ENCODE assay signal across 8 cellular contexts in genomic region chr17:30719131-30719973, GRCh38.
DNase-seq lines count a peak whose midpoint lies in the region; ATAC-seq, FAIRE-seq and TF ChIP-seq lines count a peak whose summit lies in the region.
"Not testable (repeated sequence)": the region's sequence is repeated elsewhere in the genome, so short reads cannot be mapped to it uniquely, and the experiment has no call there.

No MANE protein-coding gene starts in this region.

- POLR2A ChIA-PET in CD4-positive, alpha-beta memory T cell (lab: Charles Lee; ENCODE audit: partially characterized antibody): interaction anchor here (1.2 kb wide), 1 partner anchor 10 kb away, joined by 4 read pairs; no protein-coding TSS in a partner anchor
- POLR2A ChIA-PET in activated CD4-positive, alpha-beta T cell treated with anti-CD3 and anti-CD28 coated beads for 36 hours (lab: Charles Lee): interaction anchor here (0.6 kb wide), 1 partner anchor 241 kb away, joined by 5 read pairs; no protein-coding TSS in a partner anchor

- peak; percentile 66 to 73 (median 69) for DNase-seq in CD4-positive, alpha-beta memory T cell
- DNase-seq in HUDEP-2 (lab: John Stamatoyannopoulos, UW; ENCODE audit: unreplicated experiment in 76 of 76) (peak in 56 of 76 experiments; percentile 5 to 68 (median 43)), glutamatergic neuron (peak; percentile 84), nephron progenitor cell (peak; percentile 78)
- peak; percentile 91 for DNase-seq in activated CD4-positive, alpha-beta T cell treated with anti-CD3 and anti-CD28 coated beads for 36 hours
- not testable (repeated sequence) for DNase-seq in astrocyte (ENCODE audit: low read depth)
- peak; percentile 68 to 73 for DNase-seq in stimulated activated CD8-positive, alpha-beta memory T cell treated with anti-CD3 and anti-CD28 coated beads, Interleukin-2, amount 100 ng/mL, for 48 hours (ENCODE audit: low read depth in 2 of 2)

- H3K79me2 ChIP-seq in OCI-LY3 (ENCODE audit: low read length) (peaks cover 55% of the 10 kb centered on the region), astrocyte (ENCODE audit: insufficient read depth, low read length) (peaks cover 42% of the 10 kb centered on the region)

- ATAC-seq in activated CD4-positive, alpha-beta T cell treated with anti-CD3 and anti-CD28 coated beads for 36 hours: peak; percentile 87

- H3K9ac ChIP-seq in OCI-LY3 (ENCODE audit: low read length); astrocyte (ENCODE audit: low read length): not testable (repeated sequence)

- H3K4me1 ChIP-seq in CD4-positive, alpha-beta memory T cell (ENCODE audit: insufficient read depth, low read length); OCI-LY3 (ENCODE audit: low read length); astrocyte (ENCODE audit: insufficient read depth, low read length): not testable (repeated sequence)

- not testable (repeated sequence) for H3K9me3 Mint-ChIP-seq in CD4-positive, alpha-beta memory T cell; activated CD4-positive, alpha-beta T cell treated with anti-CD3 and anti-CD28 coated beads for 36 hours (ENCODE audit: low read depth); astrocyte (ENCODE audit: unreplicated experiment); nephron progenitor cell
- peaks cover 11% of the 10 kb centered on the region for H3K9me3 Mint-ChIP-seq in glutamatergic neuron (ENCODE audit: unreplicated experiment)

- peak overlapping the region in 2 of 7 donors; percentile 1 to 19 for H3K27ac Mint-ChIP-seq in CD4-positive, alpha-beta memory T cell
- not testable (repeated sequence) for H3K27ac Mint-ChIP-seq in activated CD4-positive, alpha-beta T cell treated with anti-CD3 and anti-CD28 coated beads for 36 hours; astrocyte (ENCODE audit: unreplicated experiment); glutamatergic neuron (ENCODE audit: unreplicated experiment); nephron progenitor cell

- H2AFZ ChIP-seq in OCI-LY3 (ENCODE audit: low read depth, low read length); astrocyte (ENCODE audit: low read depth, low read length): not testable (repeated sequence)

- not testable (repeated sequence) for FAIRE-seq in astrocyte (lab: Jason Lieb, UNC)

- H4K20me1 ChIP-seq in OCI-LY3 (ENCODE audit: insufficient read depth, low read length) (peaks cover 40% of the 10 kb centered on the region), astrocyte (ENCODE audit: insufficient read depth, low read length) (peaks cover 67% of the 10 kb centered on the region)

- H3K27me3 Mint-ChIP-seq in CD4-positive, alpha-beta memory T cell; activated CD4-positive, alpha-beta T cell treated with anti-CD3 and anti-CD28 coated beads for 36 hours; astrocyte (ENCODE audit: low read depth, unreplicated experiment); glutamatergic neuron (ENCODE audit: unreplicated experiment); nephron progenitor cell (ENCODE audit: low read depth, poor library complexity): not testable (repeated sequence)

- not testable (repeated sequence) for H3K4me2 ChIP-seq in OCI-LY3 (ENCODE audit: low read length); astrocyte (ENCODE audit: low read length)

- H3K4me1 Mint-ChIP-seq in CD4-positive, alpha-beta memory T cell: peaks cover 3 to 11% (median 5%) of the 10 kb centered on the region in 4 donors
- not testable (repeated sequence) for H3K4me1 Mint-ChIP-seq in activated CD4-positive, alpha-beta T cell treated with anti-CD3 and anti-CD28 coated beads for 36 hours; astrocyte (ENCODE audit: low read depth, unreplicated experiment); glutamatergic neuron (ENCODE audit: low read depth, unreplicated experiment); nephron progenitor cell

- CTCF ChIA-PET in CD4-positive, alpha-beta memory T cell (lab: Charles Lee; ENCODE audit: partially characterized antibody): interaction anchor here (0.6 to 1.5 kb wide), 7 partner anchors 9 to 614 kb away, joined by 3 to 4 read pairs (median 3); no protein-coding TSS in a partner anchor
- CTCF ChIA-PET in activated CD4-positive, alpha-beta T cell treated with anti-CD3 and anti-CD28 coated beads for 36 hours (lab: Charles Lee): interaction anchor here (0.6 to 1.2 kb wide), 6 partner anchors 9 to 514 kb away, joined by 3 to 4 read pairs (median 3); no protein-coding TSS in a partner anchor

- intact Hi-C loops in CD4-positive, alpha-beta memory T cell (cut with micrococcal nuclease): loop anchor here (1.0 to 5.0 kb wide), 3 partner anchors 105 to 617 kb away; partner anchors contain the start of genes CRLF3 and GOSR1
- intact Hi-C loops in activated CD4-positive, alpha-beta T cell treated with anti-CD3 and anti-CD28 coated beads for 36 hours (cut with DNase I, micrococcal nuclease): loop anchor here (2.0 to 5.0 kb wide), 4 partner anchors 117 to 615 kb away; partner anchors contain the start of gene GOSR1 (in 1 of the 2)

- H3K9me3 ChIP-seq in CD4-positive, alpha-beta memory T cell (ENCODE audit: control insufficient read depth in 1 of 2, low read length in 2 of 2); OCI-LY3 (ENCODE audit: insufficient read depth, low read length); astrocyte (ENCODE audit: insufficient read depth, low read depth, low read length): not testable (repeated sequence)

- not testable (repeated sequence) for H3K27ac ChIP-seq in CD4-positive, alpha-beta memory T cell (ENCODE audit: low read depth, low read length); OCI-LY3 (ENCODE audit: low read length); astrocyte (ENCODE audit: low read depth, low read length)

- not testable (repeated sequence) for H3K36me3 ChIP-seq in CD4-positive, alpha-beta memory T cell (ENCODE audit: insufficient read depth, low read length); OCI-LY3 (replicated peaks; ENCODE audit: low read depth, low read length); astrocyte (ENCODE audit: insufficient read depth, low read length)

- H3K4me3 ChIP-seq in CD4-positive, alpha-beta memory T cell (ENCODE audit: low read length in 2 of 2); OCI-LY3 (ENCODE audit: low read length); astrocyte (ENCODE audit: insufficient read depth, low read depth, low read length): not testable (repeated sequence)

- not testable (repeated sequence) for H3K36me3 Mint-ChIP-seq in CD4-positive, alpha-beta memory T cell; activated CD4-positive, alpha-beta T cell treated with anti-CD3 and anti-CD28 coated beads for 36 hours (ENCODE audit: low read depth); glutamatergic neuron (ENCODE audit: unreplicated experiment)
- H3K36me3 Mint-ChIP-seq in astrocyte (ENCODE audit: low read depth, unreplicated experiment): peaks cover 21% of the 10 kb centered on the region
- peaks cover 26% of the 10 kb centered on the region for H3K36me3 Mint-ChIP-seq in nephron progenitor cell (ENCODE audit: low read depth)

- TF ChIP-seq CTCF in OCI-LY3 (IDR thresholded peaks at IDR 0.05; ENCODE audit: low read depth, low read length) (peak; percentile 57), astrocyte (IDR thresholded peaks at IDR 0.05; ENCODE audit: insufficient read depth, low read depth, low read length) (peak; percentile 41), glutamatergic neuron (IDR thresholded peaks at IDR 0.05; ENCODE audit: partially characterized antibody, unreplicated experiment) (peak; percentile 81), nephron progenitor cell (IDR thresholded peaks at IDR 0.05) (peak; percentile 54)

- H3K4me3 Mint-ChIP-seq in CD4-positive, alpha-beta memory T cell: peak overlapping the region; percentile 7 to 63 (median 34)
- H3K4me3 Mint-ChIP-seq in activated CD4-positive, alpha-beta T cell treated with anti-CD3 and anti-CD28 coated beads for 36 hours: peak overlapping the region; percentile 5
- H3K4me3 Mint-ChIP-seq in astrocyte (ENCODE audit: unreplicated experiment); glutamatergic neuron (ENCODE audit: unreplicated experiment); nephron progenitor cell: not testable (repeated sequence)

- H3K27me3 ChIP-seq in CD4-positive, alpha-beta memory T cell (ENCODE audit: insufficient read depth, low read length); OCI-LY3 (ENCODE audit: low read depth, low read length); astrocyte (ENCODE audit: insufficient read depth, low read length): not testable (repeated sequence)
